ENCODE assay signal across 10 cellular contexts in the genomic region with DNA sequence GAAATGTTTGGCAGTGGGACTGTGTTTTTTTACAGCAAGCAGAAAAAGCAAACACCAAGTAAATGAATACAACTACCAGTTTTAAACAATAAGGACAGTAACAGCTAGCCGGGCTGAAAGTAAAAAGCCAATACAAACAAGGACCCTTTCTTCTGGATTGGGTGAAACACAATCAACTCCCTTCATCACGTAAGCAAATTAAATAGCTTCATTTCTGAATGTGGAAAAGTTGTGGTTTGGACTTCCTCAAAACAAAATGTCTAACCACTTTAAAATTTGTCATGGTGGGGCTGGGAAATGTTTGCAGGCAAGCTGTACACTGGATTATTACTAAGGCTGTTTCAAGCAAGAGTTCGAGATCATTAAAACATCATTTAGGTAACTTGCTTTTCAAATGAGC. TPM values are rescaled to one million over a fixed set of nuclear protein-coding genes. Genes with fewer than 3 reads are reported as not detected.
DNase-seq lines count a peak whose midpoint lies in the region; ATAC-seq and TF ChIP-seq lines count a peak whose summit lies in the region.
"Had no signal": no experiment of that assay in that cellular context is flagged by ENCODE, and none has a peak within 500 bp of the region (broad histone marks: within the 10 kb centered on the region; RNA-seq: fewer than 3 reads in every experiment).

No MANE protein-coding gene starts in this region.

- H3K27me3 Mint-ChIP-seq in activated T-helper 2 cell treated with anti-CD3 and anti-CD28 coated beads, Interferon-gamma antibody, Interleukin-2, Interleukin-4, amounts not matched to agents 10 μg/mL and 5 μg/mL and 100 μg/mL, durations not matched to agents 14 hours and 24 hours and 36 hours (ENCODE audit: low read depth), result no peaks in the 10 kb centered on the region

- H3K36me3 ChIP-seq in heart left ventricle, result peaks cover 0 to 94% (median 67%) of the 10 kb centered on the region in 9 donors
- H3K36me3 ChIP-seq in tibial nerve, result peaks cover 0 to 39% (median 8%) of the 10 kb centered on the region in 3 donors

- H3K9me3 ChIP-seq in heart left ventricle (no peaks in the 10 kb centered on the region), tibial nerve (no peaks in the 10 kb centered on the region)

- peak overlapping the region; percentile 66 for H3K27ac Mint-ChIP-seq in activated T-helper 2 cell treated with anti-CD3 and anti-CD28 coated beads, Interferon-gamma antibody, Interleukin-2, Interleukin-4, amounts not matched to agents 10 μg/mL and 5 μg/mL and 100 μg/mL, durations not matched to agents 14 hours and 24 hours and 36 hours

- no peaks in the 10 kb centered on the region for H3K9me3 Mint-ChIP-seq in activated T-helper 2 cell treated with anti-CD3 and anti-CD28 coated beads, Interferon-gamma antibody, Interleukin-2, Interleukin-4, amounts not matched to agents 10 μg/mL and 5 μg/mL and 100 μg/mL, durations not matched to agents 14 hours and 24 hours and 36 hours

- TF ChIP-seq CTCF in heart left ventricle (IDR thresholded peaks at IDR 0.05) (no peak), tibial nerve (IDR thresholded peaks at IDR 0.05) (no peak)

- peaks cover 0 to 84% (median 69%) of the 10 kb centered on the region in 12 donors for H3K4me1 ChIP-seq in heart left ventricle
- H3K4me1 ChIP-seq in tibial nerve, result peaks cover 3 to 67% (median 29%) of the 10 kb centered on the region in 4 donors

- H3K27me3 ChIP-seq in heart left ventricle, result no peaks in the 10 kb centered on the region
- H3K27me3 ChIP-seq in tibial nerve, result no peaks in the 10 kb centered on the region

- H3K4me3 ChIP-seq in heart left ventricle, result no peak overlapping the region
- no peak overlapping the region for H3K4me3 ChIP-seq in tibial nerve

- no peak for TF ChIP-seq POLR2A in heart left ventricle (IDR thresholded peaks at IDR 0.05)
- TF ChIP-seq POLR2A in tibial nerve (IDR thresholded peaks at IDR 0.05), result no peak

- no peak overlapping the region for H3K4me3 Mint-ChIP-seq in activated T-helper 2 cell treated with anti-CD3 and anti-CD28 coated beads, Interferon-gamma antibody, Interleukin-2, Interleukin-4, amounts not matched to agents 10 μg/mL and 5 μg/mL and 100 μg/mL, durations not matched to agents 14 hours and 24 hours and 36 hours (ENCODE audit: low read depth)

- intact Hi-C loops in heart left ventricle (cut with DNase I), result loop anchor here in 3 of 10 donors (5.0 kb wide), 1 partner anchor 50 kb away; the partner anchor contains the start of genes ANKRD13A (in 3 of the 3) and GIT2 (in 3 of the 3)
- intact Hi-C loops in left cardiac atrium (cut with DNase I), result no loop called here
- intact Hi-C loops in activated T-helper 2 cell treated with anti-CD3 and anti-CD28 coated beads, Interferon-gamma antibody, Interleukin-2, Interleukin-4, amounts not matched to agents 10 μg/mL and 5 μg/mL and 100 μg/mL, durations not matched to agents 14 hours and 24 hours and 36 hours (cut with micrococcal nuclease), result no loop called here

- H3K36me3 Mint-ChIP-seq in activated T-helper 2 cell treated with anti-CD3 and anti-CD28 coated beads, Interferon-gamma antibody, Interleukin-2, Interleukin-4, amounts not matched to agents 10 μg/mL and 5 μg/mL and 100 μg/mL, durations not matched to agents 14 hours and 24 hours and 36 hours (ENCODE audit: low read depth), result peaks cover 80% of the 10 kb centered on the region

- no peak for TF ChIP-seq EP300 in tibial nerve (IDR thresholded peaks at IDR 0.05)

- peaks cover 28% of the 10 kb centered on the region for H3K4me1 Mint-ChIP-seq in activated T-helper 2 cell treated with anti-CD3 and anti-CD28 coated beads, Interferon-gamma antibody, Interleukin-2, Interleukin-4, amounts not matched to agents 10 μg/mL and 5 μg/mL and 100 μg/mL, durations not matched to agents 14 hours and 24 hours and 36 hours (ENCODE audit: low read depth)

- H3K27ac ChIP-seq in heart left ventricle (peak overlapping the region in 11 of 12 donors; percentile 14 to 84 (median 57)), tibial nerve (peak overlapping the region; percentile 37 to 85 (median 54))

- ATAC-seq in heart left ventricle, result no peak
- ATAC-seq in left cardiac atrium, result no peak

- 68 to 75% (median 71%) methylated on average over 3 of the region's 3 CpGs for WGBS in heart left ventricle, 4 donors
- WGBS in tibial nerve, 2 donors, result 16 to 17% methylated on average over 3 of the region's 3 CpGs

- DNase-seq in heart left ventricle (no peak), left cardiac atrium (no peak), iris pigment epithelial cell (ENCODE audit: low read depth) (peak; percentile 78), tibial nerve (ENCODE audit: low spot score in 2 of 2) (no peak), GOT3 (lab: John Stamatoyannopoulos, UW) (no peak), NAMALWA (ENCODE audit: low spot score) (no peak), NCI-H82 treated with DMSO at 0.1 percent for 48 hours (lab: John Stamatoyannopoulos, UW; ENCODE audit: unreplicated experiment) (no peak)
- DNase-seq in activated T-helper 2 cell treated with anti-CD3 and anti-CD28 coated beads, Interferon-gamma antibody, Interleukin-2, Interleukin-4, amounts not matched to agents 10 μg/mL and 5 μg/mL and 100 μg/mL, durations not matched to agents 14 hours and 24 hours and 36 hours (ENCODE audit: low spot score), result no peak
- DNase-seq: DMS53, NCI-H2171 had no signal

RNA-seq across cellular contexts. Expression of gene TCHP, which starts 47.4 kb away (rescaled TPM):
- total RNA-seq in heart left ventricle (10 to 100 TPM in 4 of 9 donors, 1 to 10 TPM in 5; 7.4 to 11.7 (median 8.9) TPM), left cardiac atrium (10 to 100 TPM; 10.9 to 11.5 TPM), tibial nerve (10 to 100 TPM; 11.4 to 39.6 (median 21.1) TPM)
- 10 to 100 TPM; 10.1 to 10.6 TPM for polyA plus RNA-seq in heart left ventricle
- 26.0 and 32.6 TPM in 2 replicates for total RNA-seq in activated T-helper 2 cell treated with anti-CD3 and anti-CD28 coated beads, Interferon-gamma antibody, Interleukin-2, Interleukin-4, amounts not matched to agents 10 μg/mL and 5 μg/mL and 100 μg/mL, durations not matched to agents 14 hours and 24 hours and 36 hours

RNA-seq across cellular contexts. Expression of gene GIT2, which starts 48.7 kb away (rescaled TPM):
- total RNA-seq in heart left ventricle, result 10 to 100 TPM; 28.5 to 56.7 (median 41.7) TPM
- 10 to 100 TPM; 17.4 to 33.9 TPM for polyA plus RNA-seq in heart left ventricle
- 10 to 100 TPM; 34.5 to 35.3 TPM for total RNA-seq in left cardiac atrium
- 71.1 and 72.3 TPM in 2 replicates for total RNA-seq in activated T-helper 2 cell treated with anti-CD3 and anti-CD28 coated beads, Interferon-gamma antibody, Interleukin-2, Interleukin-4, amounts not matched to agents 10 μg/mL and 5 μg/mL and 100 μg/mL, durations not matched to agents 14 hours and 24 hours and 36 hours
- 10 to 100 TPM; 39.8 to 62.9 (median 55.5) TPM for total RNA-seq in tibial nerve

RNA-seq across cellular contexts. Expression of gene ANKRD13A, which starts 51.7 kb away (rescaled TPM):
- total RNA-seq in heart left ventricle (10 to 100 TPM; 16.0 to 80.6 (median 24.4) TPM), left cardiac atrium (10 to 100 TPM; 18.7 to 20.4 TPM), tibial nerve (10 to 100 TPM; 38.5 to 69.0 (median 51.7) TPM)
- polyA plus RNA-seq in heart left ventricle, result 10 to 100 TPM in 1 of 2 donors, 1 to 10 TPM in 1; 8.4 to 47.4 TPM
- total RNA-seq in activated T-helper 2 cell treated with anti-CD3 and anti-CD28 coated beads, Interferon-gamma antibody, Interleukin-2, Interleukin-4, amounts not matched to agents 10 μg/mL and 5 μg/mL and 100 μg/mL, durations not matched to agents 14 hours and 24 hours and 36 hours, result 53.3 and 59.9 TPM in 2 replicates
